In genomic region chr1:20491178-20491577, GRCh38 we compare ENCODE assay signal across 1 cellular context.
TF ChIP-seq lines count a peak whose summit lies in the region.

No MANE protein-coding gene starts in this region.

TF ChIP-seq in HEK293, 187 proteins besides CTCF, POLR2A, EP300 and RAD21:
- TF ChIP-seq GLIS2 (tag by site-specific recombination; IDR thresholded peaks at IDR 0.05), result 0 out of 2 replicates have a peak, but pooled peaks have one; percentile 15
- no peak for TF ChIP-seq ELK4 (IDR thresholded peaks at IDR 0.05; ENCODE audit: borderline replicate concordance, low read depth, low read length)
- no peak for TF ChIP-seq TRIM28 (IDR thresholded peaks at IDR 0.05; ENCODE audit: borderline replicate concordance, low read length)
